In the genomic region with DNA sequence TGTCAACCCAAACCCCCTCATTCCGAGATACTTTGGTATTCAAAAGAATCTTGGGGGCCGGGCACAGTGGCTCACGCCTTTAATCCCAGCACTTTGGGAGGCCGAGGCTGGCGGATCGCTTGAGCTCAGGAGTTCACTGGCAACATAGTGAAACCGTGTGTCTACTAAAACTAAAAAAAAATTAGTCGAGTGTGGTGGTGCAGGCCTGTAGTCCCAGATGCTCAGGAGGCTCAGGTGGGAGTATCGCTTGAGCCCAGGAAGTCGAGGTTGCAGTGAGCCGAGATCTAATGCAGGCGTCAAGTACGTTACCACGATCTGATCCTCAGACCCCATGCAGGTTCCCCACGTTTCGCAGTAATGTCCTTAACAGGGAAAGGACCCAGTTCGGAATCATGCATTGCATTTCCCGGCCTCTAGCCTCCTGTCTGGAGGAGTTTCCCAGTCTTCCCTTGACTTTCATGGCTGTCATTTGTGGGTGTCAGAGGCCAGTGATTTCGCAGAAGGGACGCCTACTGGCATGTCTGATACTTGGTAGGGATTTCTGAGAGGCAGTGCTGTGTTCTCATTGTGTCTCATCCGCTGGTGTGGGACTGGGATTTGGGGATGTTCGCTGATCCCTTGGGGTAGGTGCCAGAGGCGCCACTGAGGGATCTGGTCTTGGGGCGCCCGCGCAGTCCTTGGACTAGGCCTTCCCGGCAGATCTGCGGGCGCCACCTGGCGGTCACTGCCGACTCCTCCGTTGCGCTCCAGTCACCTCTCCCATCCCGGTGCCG, we compare ENCODE assay signal across 1 cellular context.
A peak's percentile ranks its signal among the peaks of the same experiment; 100 is the strongest.
TF ChIP-seq lines count a peak whose summit lies in the region.

No MANE protein-coding gene starts in this region.

TF ChIP-seq in H1, 55 proteins besides CTCF, POLR2A, EP300 and RAD21:
- TF ChIP-seq FOSL1 (IDR thresholded peaks at IDR 0.05; ENCODE audit: insufficient read depth, low read depth, low read length) (no peak), KDM5A (IDR thresholded peaks at IDR 0.05; ENCODE audit: low read length) (no peak), HDAC2 (IDR thresholded peaks at IDR 0.05; ENCODE audit: borderline replicate concordance in 1 of 2, low read depth in 2 of 2, low read length in 2 of 2) (no peak), CREB1 (IDR thresholded peaks at IDR 0.05) (peak; percentile 49; the same call in 1 of the 2 replicates), GABPA (IDR thresholded peaks at IDR 0.05; ENCODE audit: borderline replicate concordance, insufficient read depth, low read length) (peak; percentile 69; the same call in 1 of the 2 replicates), CBX8 (IDR thresholded peaks at IDR 0.05; ENCODE audit: borderline replicate concordance, low read depth, low read length) (no peak), ATF2 (IDR thresholded peaks at IDR 0.05; ENCODE audit: low read length) (no peak), SRF (IDR thresholded peaks at IDR 0.05; ENCODE audit: low read depth, low read length) (no peak), CTBP2 (IDR thresholded peaks at IDR 0.05; ENCODE audit: borderline replicate concordance, insufficient read depth, insufficient read length, low read length) (no peak), RBBP5 (IDR thresholded peaks at IDR 0.05; ENCODE audit: borderline replicate concordance, low read depth, low read length) (no peak), RNF2 (IDR thresholded peaks at IDR 0.05; ENCODE audit: borderline replicate concordance, low read depth, low read length, missing control alignments, poor library complexity, severe bottlenecking) (no peak), HDAC6 (IDR thresholded peaks at IDR 0.05; ENCODE audit: low read depth, low read length) (no peak), TBP (IDR thresholded peaks at IDR 0.05; ENCODE audit: low read depth, low read length) (peak; percentile 33; the same call in 1 of the 2 replicates), RXRA (IDR thresholded peaks at IDR 0.05; ENCODE audit: insufficient read depth, low read depth, low read length) (no peak), SUZ12 (IDR thresholded peaks at IDR 0.05; ENCODE audit: low read length) (no peak), RFX5 (IDR thresholded peaks at IDR 0.05; ENCODE audit: borderline replicate concordance, low read depth, low read length) (no peak), GTF2F1 (IDR thresholded peaks at IDR 0.05; ENCODE audit: borderline replicate concordance, low read depth, low read length) (no peak), NRF1 (IDR thresholded peaks at IDR 0.05; ENCODE audit: low read depth, low read length) (peak; percentile 19; the same call in 1 of the 2 replicates), BCL11A (IDR thresholded peaks at IDR 0.05; ENCODE audit: low read depth in 2 of 2, low read length in 2 of 2) (no peak), BRCA1 (IDR thresholded peaks at IDR 0.05; ENCODE audit: low read depth, low read length) (no peak; the same call in 1 of the 2 replicates), SIX5 (IDR thresholded peaks at IDR 0.05; ENCODE audit: low read depth, low read length) (no peak), JUND (IDR thresholded peaks at IDR 0.05; ENCODE audit: low read length) (no peak), TAF1 (IDR thresholded peaks at IDR 0.05; ENCODE audit: low read depth, low read length) (peak; percentile 52; the same call in 1 of the 2 replicates), NANOG (IDR thresholded peaks at IDR 0.05; ENCODE audit: insufficient read depth, low read depth, low read length, poor library complexity, severe bottlenecking) (no peak), MAX (IDR thresholded peaks at IDR 0.05) (0 out of 2 replicates have a peak, but pooled peaks have one; percentile 7), SIN3A (conservative IDR thresholded peaks at IDR 0.05 in 1 of 2, IDR thresholded peaks at IDR 0.05 in 1 of 2; ENCODE audit: low read depth in 1 of 2, low read length in 2 of 2) (no peak; a peak in 1 of 4 replicates)
